In genomic region chr16:15779664-15780351, GRCh38 we compare ENCODE assay signal across 20 cellular contexts.
DNase-seq lines count a peak whose midpoint lies in the region; ATAC-seq, FAIRE-seq and TF ChIP-seq lines count a peak whose summit lies in the region.
"Had no signal": no experiment of that assay in that cellular context is flagged by ENCODE, and none has a peak within 500 bp of the region (broad histone marks: within the 10 kb centered on the region; RNA-seq: fewer than 3 reads in every experiment).

No MANE protein-coding gene starts in this region.

- H3K9me3 ChIP-seq in HEK293 (ENCODE audit: control insufficient read depth, insufficient read depth, low read depth, low read length) (no peaks in the 10 kb centered on the region), gastroesophageal sphincter (no peaks in the 10 kb centered on the region), sigmoid colon (peaks cover 0 to 3% (median 0%) of the 10 kb centered on the region in 4 donors), transverse colon (no peaks in the 10 kb centered on the region), pancreas (no peaks in the 10 kb centered on the region)
- H3K9me3 ChIP-seq: BE2C had no signal

- CTCF ChIA-PET in HEK293 (lab: Yijun Ruan, JAX), result interaction anchor here (4.3 kb wide), 1 partner anchor 43 kb away, joined by 59 read pairs; no protein-coding TSS in a partner anchor

- DNase-seq in sigmoid colon, result peak; percentile 65
- no peak for DNase-seq in transverse colon
- no peak for DNase-seq in type B pancreatic cell (ENCODE audit: extremely low spot score, unreplicated experiment)
- no peak for DNase-seq in pancreas
- DNase-seq in activated CD8-positive, alpha-beta memory T cell treated with anti-CD3 and anti-CD28 coated beads, Interleukin-2, amount 50 U/mL, for 48 hours, result no peak
- DNase-seq: BE2C; CD8-positive, alpha-beta T cell; COR-L47; DMS153; DMS79 treated with DMSO at 0.1 percent for 48 hours; EL; HCEC 1CT had no signal

- H3K27me3 ChIP-seq in gastroesophageal sphincter (no peaks in the 10 kb centered on the region), sigmoid colon (no peaks in the 10 kb centered on the region), transverse colon (no peaks in the 10 kb centered on the region), pancreas (no peaks in the 10 kb centered on the region)

- H3K4me1 ChIP-seq in HEK293 (ENCODE audit: control insufficient read depth, insufficient read depth, low read length) (no peaks in the 10 kb centered on the region), gastroesophageal sphincter (peaks cover 0 to 99% (median 3%) of the 10 kb centered on the region in 3 donors), sigmoid colon (peaks cover 0 to 99% (median 94%) of the 10 kb centered on the region in 4 donors), transverse colon (no peaks in the 10 kb centered on the region), pancreas (no peaks in the 10 kb centered on the region)
- H3K4me1 ChIP-seq: BE2C had no signal

- no peak overlapping the region for H3K27ac ChIP-seq in HEK293 (ENCODE audit: extremely low read depth, low read depth, low read length)
- peak overlapping the region; percentile 52 to 83 (median 77) for H3K27ac ChIP-seq in gastroesophageal sphincter
- H3K27ac ChIP-seq in sigmoid colon, result peak overlapping the region; percentile 67 to 98 (median 81)
- peak overlapping the region in 3 of 4 donors; percentile 46 to 77 (median 51) for H3K27ac ChIP-seq in transverse colon
- no peak overlapping the region for H3K27ac ChIP-seq in pancreas

- H3K4me3 ChIP-seq in HEK293 (ENCODE audit: low read depth, low read length), result no peak overlapping the region
- H3K4me3 ChIP-seq in gastroesophageal sphincter, result no peak overlapping the region
- no peak overlapping the region for H3K4me3 ChIP-seq in sigmoid colon
- no peak overlapping the region for H3K4me3 ChIP-seq in transverse colon
- no peak overlapping the region for H3K4me3 ChIP-seq in pancreas

- H3K9me3 Mint-ChIP-seq in type B pancreatic cell, result no peaks in the 10 kb centered on the region
- H3K9me3 Mint-ChIP-seq: CD8-positive, alpha-beta T cell; IgD-negative memory B cell had no signal

- intact Hi-C loops in sigmoid colon (cut with DNase I), result no loop called here
- intact Hi-C loops in transverse colon (cut with DNase I; ENCODE audit: low total_unique reads), result loop anchor here (10.0 kb wide), 1 partner anchor 345 kb away; no protein-coding TSS in a partner anchor
- intact Hi-C loops in pancreas (cut with DNase I), result loop anchor here in 1 of 3 donors (10.0 kb wide), 2 partner anchors 45 to 365 kb away; no protein-coding TSS in a partner anchor

- no peak for FAIRE-seq in pancreas (lab: Jason Lieb, UNC)
- FAIRE-seq: A204.1, D721Med, G401.6, GM12892 had no signal

- no peaks in the 10 kb centered on the region for H3K4me1 Mint-ChIP-seq in type B pancreatic cell (ENCODE audit: unreplicated experiment)
- H3K4me1 Mint-ChIP-seq: CD14-positive monocyte, IgD-negative memory B cell had no signal

- TF ChIP-seq EP300 in gastroesophageal sphincter (IDR thresholded peaks at IDR 0.05) (no peak), sigmoid colon (IDR thresholded peaks at IDR 0.05) (no peak), transverse colon (IDR thresholded peaks at IDR 0.05; ENCODE audit: low read depth) (no peak)

- TF ChIP-seq POLR2A in gastroesophageal sphincter (IDR thresholded peaks at IDR 0.05) (no peak), sigmoid colon (IDR thresholded peaks at IDR 0.05) (no peak), transverse colon (IDR thresholded peaks at IDR 0.05) (no peak)

- H3K36me3 Mint-ChIP-seq in type B pancreatic cell, result no peaks in the 10 kb centered on the region
- H3K36me3 Mint-ChIP-seq: CD14-positive monocyte; CD8-positive, alpha-beta T cell had no signal

- peaks cover 7% of the 10 kb centered on the region for H3K27me3 Mint-ChIP-seq in type B pancreatic cell

- H3K36me3 ChIP-seq in HEK293 (ENCODE audit: control insufficient read depth in 2 of 2, insufficient read depth in 1 of 2, low read length in 2 of 2), result no peaks in the 10 kb centered on the region
- peaks cover 0 to 99% of the 10 kb centered on the region in 2 donors for H3K36me3 ChIP-seq in gastroesophageal sphincter
- H3K36me3 ChIP-seq in sigmoid colon, result peaks cover 53 to 100% (median 78%) of the 10 kb centered on the region in 4 donors
- no peaks in the 10 kb centered on the region for H3K36me3 ChIP-seq in transverse colon
- H3K36me3 ChIP-seq in pancreas, result no peaks in the 10 kb centered on the region
- H3K36me3 ChIP-seq: BE2C had no signal

- TF ChIP-seq CTCF in HEK293 (tag by site-specific recombination; IDR thresholded peaks at IDR 0.05) (no peak), gastroesophageal sphincter (IDR thresholded peaks at IDR 0.05) (no peak), sigmoid colon (IDR thresholded peaks at IDR 0.05) (no peak), transverse colon (IDR thresholded peaks at IDR 0.05) (no peak), type B pancreatic cell (conservative IDR thresholded peaks at IDR 0.05) (no peak), pancreas (IDR thresholded peaks at IDR 0.05) (no peak)

- in situ Hi-C loops in transverse colon (cut with MboI; ENCODE audit: low pct_ligation_motif_present in 1 of 4, low pct_unique_long_range_greater_than_20kb in 1 of 4, low sequenced_read_pairs in 3 of 4), result no loop called here

- 57 to 86% methylated on average over 2 to 7 of the region's 8 CpGs for WGBS in gastroesophageal sphincter (ENCODE audit: low coverage in 1 of 2), 2 donors
- WGBS in sigmoid colon, 2 donors, result 87 to 92% methylated on average over 8 of the region's 8 CpGs
- 82 to 100% methylated on average over 1 to 8 of the region's 8 CpGs for WGBS in transverse colon (ENCODE audit: low coverage in 1 of 2), 2 donors
- WGBS in pancreas, 2 donors, result 87 to 88% methylated on average over 8 of the region's 8 CpGs

- POLR2A ChIA-PET in HEK293 (lab: Yijun Ruan, JAX), result no interaction called here

- H3K4me3 Mint-ChIP-seq in type B pancreatic cell, result no peak overlapping the region
- H3K4me3 Mint-ChIP-seq: CD14-positive monocyte; CD8-positive, alpha-beta T cell; IgD-negative memory B cell had no signal

- ATAC-seq in gastroesophageal sphincter (no peak), pancreas (no peak)
- ATAC-seq: CD8-positive, alpha-beta T cell had no signal

- no peak overlapping the region for H3K27ac Mint-ChIP-seq in type B pancreatic cell
- H3K27ac Mint-ChIP-seq: CD14-positive monocyte; CD8-positive, alpha-beta T cell; IgD-negative memory B cell had no signal

TF ChIP-seq in HEK293, 187 proteins besides CTCF, POLR2A, EP300 and RAD21:
- no peak for TF ChIP-seq ZNF776 (tag by site-specific recombination; IDR thresholded peaks at IDR 0.05; ENCODE audit: borderline replicate concordance)
- peak; percentile 53 for TF ChIP-seq SCRT2 (tag by site-specific recombination; IDR thresholded peaks at IDR 0.05)

Comparison
In these comparisons a context has a peak if more than half of its experiments do, and no peak if none do; other contexts are left out.
1. H3K27ac ChIP-seq: peak in gastroesophageal sphincter (4 of 4), sigmoid colon (4 of 4) and transverse colon (3 of 4); none in HEK293 (single experiment) and pancreas (0 of 4).